Comparison of ENCODE assay signal across 13 cellular contexts in genomic region chr12:57341275-57341990, GRCh38.
DNase-seq lines count a peak whose midpoint lies in the region; ATAC-seq and TF ChIP-seq lines count a peak whose summit lies in the region.
"Had no signal": no experiment of that assay in that cellular context is flagged by ENCODE, and none has a peak within 500 bp of the region (broad histone marks: within the 10 kb centered on the region; RNA-seq: fewer than 3 reads in every experiment).

No MANE protein-coding gene starts in this region.

- no peak overlapping the region for H4K91ac ChIP-seq in neuronal stem cell (ENCODE audit: low read depth, low read length, poor library complexity)

- intact Hi-C loops in colonic mucosa (cut with DNase I): no loop called here

- no peak overlapping the region for H3K18ac ChIP-seq in neuronal stem cell (ENCODE audit: low read length)

- H2BK15ac ChIP-seq in neuronal stem cell (ENCODE audit: low read length): no peak overlapping the region

- DNase-seq in stimulated activated naive CD8-positive, alpha-beta T cell treated with anti-CD3 and anti-CD28 coated beads, Interleukin-15, Interleukin-2, amounts not matched to agents 100 U/mL and 50 U/mL, for 24 hours: no peak
- DNase-seq in choroid plexus epithelial cell (ENCODE audit: low read depth) (peak; percentile 77), neuronal stem cell (ENCODE audit: low spot score) (no peak), colonic mucosa (no peak), BE2C (no peak), NCI-H774 (lab: John Stamatoyannopoulos, UW) (no peak), NCI-H1417 treated with DMSO at 0.1 percent for 48 hours (lab: John Stamatoyannopoulos, UW) (no peak)
- DNase-seq: activated B cell treated with CpG ODN at 0.5 μM for 24 hours; activated naive CD4-positive, alpha-beta T cell treated with anti-CD3 and anti-CD28 coated beads, Interleukin-2, amount 10 ng/mL, durations not matched to agents 7 days and 5 days; cerebellar nuclear complex; PC-9; tibial artery had no signal

- no peak overlapping the region for H3K4me3 Mint-ChIP-seq in stimulated activated naive CD8-positive, alpha-beta T cell treated with anti-CD3 and anti-CD28 coated beads, Interleukin-15, Interleukin-2, amounts not matched to agents 100 ng/mL and 50 ng/mL, for 24 hours
- H3K4me3 Mint-ChIP-seq: activated B cell treated with CpG ODN at 0.5 μM for 24 hours; activated naive CD4-positive, alpha-beta T cell treated with anti-CD3 and anti-CD28 coated beads, Interleukin-2, amount 10 ng/mL, durations not matched to agents 7 days and 5 days had no signal

- ATAC-seq in stimulated activated naive CD8-positive, alpha-beta T cell treated with anti-CD3 and anti-CD28 coated beads, Interleukin-15, Interleukin-2, amounts not matched to agents 100 U/mL and 50 U/mL, for 24 hours: no peak

- H3K4me3 ChIP-seq in choroid plexus epithelial cell (ENCODE audit: low read depth, low read length) (no peak overlapping the region), neuronal stem cell (ENCODE audit: low read length in 2 of 2) (peak overlapping the region in 1 of 2 donors; percentile 23), colonic mucosa (no peak overlapping the region), BE2C (ENCODE audit: low read depth, low read length) (no peak overlapping the region)
- H3K4me3 ChIP-seq: PC-9, tibial artery had no signal

- H3K27ac ChIP-seq in neuronal stem cell (replicated peaks; ENCODE audit: low read length): no peak overlapping the region
- no peak overlapping the region for H3K27ac ChIP-seq in colonic mucosa
- H3K27ac ChIP-seq: PC-9, tibial artery had no signal

- H2BK12ac ChIP-seq in neuronal stem cell (ENCODE audit: low read length): no peak overlapping the region

- H3K9me3 ChIP-seq in neuronal stem cell (replicated peaks in 1 of 2; ENCODE audit: control insufficient read depth in 2 of 2, insufficient read depth in 1 of 2, low read depth in 1 of 2, low read length in 2 of 2) (no peaks in the 10 kb centered on the region), colonic mucosa (no peaks in the 10 kb centered on the region), BE2C (no peaks in the 10 kb centered on the region)
- H3K9me3 ChIP-seq: tibial artery had no signal

- H3K27ac Mint-ChIP-seq in stimulated activated naive CD8-positive, alpha-beta T cell treated with anti-CD3 and anti-CD28 coated beads, Interleukin-15, Interleukin-2, amounts not matched to agents 100 ng/mL and 50 ng/mL, for 24 hours: peak overlapping the region; percentile 4
- H3K27ac Mint-ChIP-seq: activated B cell treated with CpG ODN at 0.5 μM for 24 hours; activated naive CD4-positive, alpha-beta T cell treated with anti-CD3 and anti-CD28 coated beads, Interleukin-2, amount 10 ng/mL, durations not matched to agents 7 days and 5 days had no signal

- no peaks in the 10 kb centered on the region for H3K9me3 Mint-ChIP-seq in stimulated activated naive CD8-positive, alpha-beta T cell treated with anti-CD3 and anti-CD28 coated beads, Interleukin-15, Interleukin-2, amounts not matched to agents 100 ng/mL and 50 ng/mL, for 24 hours
- H3K9me3 Mint-ChIP-seq: activated B cell treated with CpG ODN at 0.5 μM for 24 hours had no signal

- no peaks in the 10 kb centered on the region for H3K27me3 Mint-ChIP-seq in stimulated activated naive CD8-positive, alpha-beta T cell treated with anti-CD3 and anti-CD28 coated beads, Interleukin-15, Interleukin-2, amounts not matched to agents 100 ng/mL and 50 ng/mL, for 24 hours
- H3K27me3 Mint-ChIP-seq: activated B cell treated with CpG ODN at 0.5 μM for 24 hours; activated naive CD4-positive, alpha-beta T cell treated with anti-CD3 and anti-CD28 coated beads, Interleukin-2, amount 10 ng/mL, durations not matched to agents 7 days and 5 days had no signal

- no peak overlapping the region for H3K4me2 ChIP-seq in neuronal stem cell (ENCODE audit: insufficient read depth, low read length, poor library complexity, severe bottlenecking)
- H3K4me2 ChIP-seq: PC-9 had no signal

- H3K27me3 ChIP-seq in neuronal stem cell (ENCODE audit: control insufficient read depth in 3 of 3, insufficient read depth in 3 of 3, low read depth in 1 of 3, low read length in 3 of 3): no peaks in the 10 kb centered on the region
- no peaks in the 10 kb centered on the region for H3K27me3 ChIP-seq in colonic mucosa
- no peaks in the 10 kb centered on the region for H3K27me3 ChIP-seq in BE2C
- H3K27me3 ChIP-seq: tibial artery had no signal

- H3K9ac ChIP-seq in neuronal stem cell (ENCODE audit: low read depth, low read length, poor library complexity) (no peak overlapping the region), colonic mucosa (ENCODE audit: low read depth in 2 of 2, low read length in 2 of 2) (no peak overlapping the region)

- no CpG with 5 or more reads among the region's 7 CpGs for WGBS in neuronal stem cell (ENCODE audit: extremely low coverage in 2 of 2, insufficient read length in 2 of 2, insufficient replicate concordance in 1 of 2), 2 donors

- H3K4me1 Mint-ChIP-seq in stimulated activated naive CD8-positive, alpha-beta T cell treated with anti-CD3 and anti-CD28 coated beads, Interleukin-15, Interleukin-2, amounts not matched to agents 100 ng/mL and 50 ng/mL, for 24 hours (ENCODE audit: low read depth): peaks cover 41% of the 10 kb centered on the region
- H3K4me1 Mint-ChIP-seq: activated naive CD4-positive, alpha-beta T cell treated with anti-CD3 and anti-CD28 coated beads, Interleukin-2, amount 10 ng/mL, durations not matched to agents 7 days and 5 days had no signal

- no peak overlapping the region for H4K8ac ChIP-seq in neuronal stem cell (ENCODE audit: low read depth, low read length)

- no peak overlapping the region for H2BK120ac ChIP-seq in neuronal stem cell (ENCODE audit: low read depth, low read length)

- no peak for TF ChIP-seq CTCF in choroid plexus epithelial cell (conservative IDR thresholded peaks at IDR 0.05; ENCODE audit: low read depth, low read length)
- no peak for TF ChIP-seq CTCF in colonic mucosa (IDR thresholded peaks at IDR 0.05)
- no peak for TF ChIP-seq CTCF in BE2C (IDR thresholded peaks at IDR 0.05; ENCODE audit: low read depth, low read length)

- H3K23ac ChIP-seq in neuronal stem cell (ENCODE audit: low read depth, low read length, poor library complexity): no peak overlapping the region

- no peak overlapping the region for H2AK5ac ChIP-seq in neuronal stem cell (ENCODE audit: low read depth, low read length)

- no peak overlapping the region for H3K4ac ChIP-seq in neuronal stem cell (ENCODE audit: low read length)

- no peak overlapping the region for H3K14ac ChIP-seq in neuronal stem cell (ENCODE audit: low read length)

- H2AFZ ChIP-seq in neuronal stem cell (ENCODE audit: low read length): peak overlapping the region; percentile 73
- H2AFZ ChIP-seq: PC-9 had no signal

- peaks cover 41% of the 10 kb centered on the region for H3K36me3 Mint-ChIP-seq in stimulated activated naive CD8-positive, alpha-beta T cell treated with anti-CD3 and anti-CD28 coated beads, Interleukin-15, Interleukin-2, amounts not matched to agents 100 ng/mL and 50 ng/mL, for 24 hours (ENCODE audit: low read depth)

- no peak overlapping the region for H2BK5ac ChIP-seq in neuronal stem cell (ENCODE audit: low read length)

- H3K36me3 ChIP-seq in neuronal stem cell (replicated peaks in 1 of 2; ENCODE audit: control insufficient read depth in 2 of 2, insufficient read depth in 2 of 2, low read length in 2 of 2) (no peaks in the 10 kb centered on the region), colonic mucosa (no peaks in the 10 kb centered on the region), BE2C (no peaks in the 10 kb centered on the region)
- H3K36me3 ChIP-seq: tibial artery had no signal

- H3K4me1 ChIP-seq in neuronal stem cell (ENCODE audit: control insufficient read depth in 2 of 2, insufficient read depth in 1 of 2, low read depth in 1 of 2, low read length in 2 of 2) (peaks cover 7 to 23% of the 10 kb centered on the region in 2 donors), colonic mucosa (no peaks in the 10 kb centered on the region), BE2C (peaks cover 20% of the 10 kb centered on the region)

- H3K79me1 ChIP-seq in neuronal stem cell (ENCODE audit: low read depth, low read length): no peaks in the 10 kb centered on the region
